In the genomic region with DNA sequence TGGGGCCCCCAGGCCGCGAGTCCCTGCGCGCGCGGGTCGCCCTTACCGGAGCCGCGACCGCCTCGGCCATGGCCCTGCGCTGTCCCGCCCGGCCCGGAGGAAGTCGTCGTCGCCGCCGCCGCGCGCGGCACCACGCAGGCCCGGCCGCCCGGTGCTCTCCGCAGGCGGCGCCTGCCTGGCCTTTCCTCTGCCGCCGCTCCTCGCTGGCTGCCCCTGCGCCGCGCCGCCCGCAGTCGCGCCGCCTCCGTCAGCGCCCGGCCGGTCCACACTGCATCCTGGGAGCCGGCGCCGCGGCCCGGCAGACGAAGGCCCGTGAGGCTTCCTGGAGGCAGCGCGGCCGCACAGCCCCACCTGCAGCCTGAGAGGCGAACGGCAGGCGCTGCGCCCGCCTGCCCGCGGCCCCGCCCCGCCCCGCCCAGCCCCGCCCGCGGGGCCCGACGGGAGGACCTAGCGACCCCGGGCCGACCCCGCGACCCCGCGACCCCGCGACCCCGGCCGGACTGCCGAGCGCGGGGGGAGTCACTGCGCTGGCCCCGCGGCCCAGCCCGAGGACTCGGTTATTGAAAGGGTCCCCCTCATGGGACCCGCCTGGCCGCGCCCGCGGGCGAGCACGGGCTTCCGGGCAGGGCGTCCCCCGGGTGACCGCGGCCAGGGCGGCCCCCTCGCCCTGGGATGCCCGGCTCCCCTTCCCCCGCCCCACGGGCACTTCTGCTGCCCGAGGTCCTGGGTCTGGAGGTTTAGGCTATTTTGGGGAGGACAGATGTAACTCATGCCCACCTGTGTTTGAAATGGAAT, we compare ENCODE assay signal across 8 cellular contexts. TPM values are rescaled to one million over a fixed set of nuclear protein-coding genes. Genes with fewer than 3 reads are reported as not detected.
DNase-seq lines count a peak whose midpoint lies in the region; ATAC-seq and TF ChIP-seq lines count a peak whose summit lies in the region.

A gene (minus strand): TSS at position 343 of the 795 bp plus-strand sequence. CDS start 273 bp downstream, at position 70.

- CTCF ChIA-PET in AG04449 (lab: Yijun Ruan, JAX): interaction anchor here (2.1 kb wide), 1 partner anchor 127 kb away, joined by 11 read pairs; no protein-coding TSS in a partner anchor

- DNase-seq in AG04449 (ENCODE audit: low read depth, low spot score) (no peak), NCI-H2171 treated with DMSO at 0.1 percent for 48 hours (lab: John Stamatoyannopoulos, UW) (peak; percentile 69), cerebellum (ENCODE audit: low spot score) (peak; percentile 87), kidney glomerular epithelial cell (lab: John Stamatoyannopoulos, UW) (peak; percentile 54)
- peak; percentile 86 for DNase-seq in activated CD4-positive, CD25-positive, alpha-beta regulatory T cell treated with anti-CD3 and anti-CD28 coated beads, Interleukin-2, amount 50 U/mL, for 72 hours
- peak; percentile 68 to 74 for DNase-seq in stimulated activated CD4-positive, alpha-beta T cell treated with anti-CD3 and anti-CD28 coated beads, Interleukin-15, amount 100 ng/mL, for 48 hours (ENCODE audit: low read depth in 2 of 2)

- ATAC-seq in GM18519 (IDR thresholded peaks at IDR 0.05; ENCODE audit: low FRiP score, unreplicated experiment) (peak; percentile 96), HG03045 (IDR thresholded peaks at IDR 0.05; ENCODE audit: unreplicated experiment) (peak; percentile 94)

- POLR2A ChIA-PET in AG04449 (lab: Yijun Ruan, JAX): no interaction called here

- peak; percentile 86 for TF ChIP-seq CTCF in AG04449 (IDR thresholded peaks at IDR 0.05; ENCODE audit: insufficient read depth, low read length, missing control alignments)

- H3K4me3 ChIP-seq in AG04449 (ENCODE audit: low read depth, low read length): peak within 1 kb of the TSS; percentile 73

RNA-seq across cellular contexts. Expression of the gene that starts here (rescaled TPM):
- 14.1 TPM for total RNA-seq in cerebellum
